In genomic region chr12:108582981-108583770, GRCh38 we compare ENCODE assay signal across 17 cellular contexts. TPM values are rescaled to one million over a fixed set of nuclear protein-coding genes. Genes with fewer than 3 reads are reported as not detected.
"Had no signal": no experiment of that assay in that cellular context is flagged by ENCODE, and none has a peak within 500 bp of the region (broad histone marks: within the 10 kb centered on the region; RNA-seq: fewer than 3 reads in every experiment).

No MANE protein-coding gene starts in this region.

- H3K4me3 ChIP-seq: ascending aorta, colonic mucosa, heart right ventricle, sigmoid colon, testis had no signal

- H3K4me3 Mint-ChIP-seq: activated CD8-positive, alpha-beta T cell treated with anti-CD3 and anti-CD28 coated beads, Interleukin-2, amount 10 ng/mL, durations not matched to agents 7 days and 5 days; activated naive CD8-positive, alpha-beta T cell treated with anti-CD3 and anti-CD28 coated beads, Interleukin-2, amount 10 ng/mL, durations not matched to agents 7 days and 5 days; stimulated activated naive CD8-positive, alpha-beta T cell treated with anti-CD3 and anti-CD28 coated beads, Interleukin-15, amount 100 ng/mL, for 72 hours; T-helper 17 cell; WTC11 had no signal

- DNase-seq: activated CD4-positive, alpha-beta T cell treated with anti-CD3 and anti-CD28 coated beads for 48 hours; activated CD8-positive, alpha-beta memory T cell treated with anti-CD3 and anti-CD28 coated beads, Interleukin-2, amount 50 U/mL, for 48 hours; activated CD8-positive, alpha-beta T cell treated with anti-CD3 and anti-CD28 coated beads, Interleukin-2, amount 10 ng/mL, durations not matched to agents 7 days and 5 days; activated naive CD8-positive, alpha-beta T cell treated with anti-CD3 and anti-CD28 coated beads, Interleukin-2, amount 10 ng/mL, durations not matched to agents 7 days and 5 days; colonic mucosa; foreskin melanocyte; heart right ventricle; islet precursor cell; sigmoid colon; stimulated activated CD4-positive, alpha-beta T cell treated with anti-CD3 and anti-CD28 coated beads, Interleukin-15, amount 100 ng/mL, for 24 hours; stimulated activated CD4-positive, alpha-beta T cell treated with anti-CD3 and anti-CD28 coated beads, Interleukin-4, amount 100 ng/mL, for 24 hours; stimulated activated naive CD8-positive, alpha-beta T cell treated with anti-CD3 and anti-CD28 coated beads, Interleukin-15, amount 100 ng/mL, for 72 hours; T-helper 17 cell; testis had no signal

- H3K36me3 ChIP-seq: ascending aorta, colonic mucosa, heart right ventricle, sigmoid colon had no signal

- H3K27ac ChIP-seq: ascending aorta, colonic mucosa, heart right ventricle, sigmoid colon, testis had no signal

- H3K27ac Mint-ChIP-seq: activated CD8-positive, alpha-beta T cell treated with anti-CD3 and anti-CD28 coated beads, Interleukin-2, amount 10 ng/mL, durations not matched to agents 7 days and 5 days; activated naive CD8-positive, alpha-beta T cell treated with anti-CD3 and anti-CD28 coated beads, Interleukin-2, amount 10 ng/mL, durations not matched to agents 7 days and 5 days; T-helper 17 cell; WTC11 had no signal

- ATAC-seq: activated CD8-positive, alpha-beta T cell treated with anti-CD3 and anti-CD28 coated beads, Interleukin-2, amount 10 ng/mL, durations not matched to agents 7 days and 5 days; stimulated activated naive CD8-positive, alpha-beta T cell treated with anti-CD3 and anti-CD28 coated beads, Interleukin-15, amount 100 ng/mL, for 72 hours; T-helper 17 cell; WTC11 had no signal

- H3K4me1 ChIP-seq: ascending aorta, colonic mucosa, sigmoid colon had no signal

- H3K27me3 ChIP-seq: ascending aorta, colonic mucosa, heart right ventricle, sigmoid colon, testis had no signal

- H3K9me3 ChIP-seq: ascending aorta, colonic mucosa, heart right ventricle, sigmoid colon, testis had no signal

- H3K4me1 Mint-ChIP-seq: stimulated activated naive CD8-positive, alpha-beta T cell treated with anti-CD3 and anti-CD28 coated beads, Interleukin-15, amount 100 ng/mL, for 72 hours; WTC11 had no signal

- H3K36me3 Mint-ChIP-seq: WTC11 had no signal

RNA-seq across cellular contexts. Expression of gene TMEM119, which starts 14.7 kb away (rescaled TPM):
- total RNA-seq: activated CD8-positive, alpha-beta T cell treated with anti-CD3 and anti-CD28 coated beads, Interleukin-2, amount 10 ng/mL, durations not matched to agents 7 days and 5 days; endothelial cell of umbilical vein had no signal
- polyA plus RNA-seq: endothelial cell of umbilical vein had no signal
